8 cellular contexts compared by ENCODE assay signal in the genomic region with DNA sequence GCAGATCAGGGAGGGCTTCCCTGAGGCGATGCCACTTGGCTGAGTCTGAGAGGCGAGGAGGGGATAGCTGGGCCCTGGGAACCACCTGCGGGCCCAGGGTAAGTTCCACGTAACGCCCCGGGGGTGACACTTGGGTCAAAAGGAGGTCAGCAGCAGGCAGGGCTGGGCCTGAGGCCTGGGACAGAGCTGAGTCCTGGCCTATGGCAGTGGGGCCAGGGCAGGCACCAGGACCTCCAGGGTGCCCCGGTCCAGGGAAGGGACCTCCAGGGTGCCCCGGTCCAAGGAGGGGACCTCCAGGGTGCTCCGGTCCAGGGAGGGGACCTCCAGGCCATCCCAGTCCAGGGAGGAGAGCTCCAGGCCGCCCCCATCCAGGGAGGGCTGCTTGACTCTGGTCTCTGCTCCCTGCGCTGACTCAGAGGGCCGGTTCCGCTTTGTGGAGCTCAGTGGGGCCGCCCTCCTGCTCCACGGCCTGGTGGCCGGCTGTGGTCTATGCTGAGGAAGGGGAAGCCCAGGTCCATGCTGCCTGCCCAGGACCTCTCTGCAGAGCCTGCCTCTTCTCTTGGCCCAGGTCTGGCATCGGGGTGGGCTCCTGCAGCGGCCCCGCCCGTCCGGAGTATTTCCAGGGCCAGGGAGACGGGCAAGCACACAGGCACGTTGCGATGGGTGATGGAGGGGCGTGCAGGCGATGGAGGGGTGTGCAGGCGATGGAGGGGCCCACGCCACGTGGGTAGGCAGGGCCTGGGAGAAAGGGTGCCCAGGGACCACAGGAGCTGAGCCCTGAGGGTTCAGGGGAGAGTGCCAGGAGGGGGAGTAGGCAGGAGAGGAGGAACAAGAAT. TPM values are rescaled to one million over a fixed set of nuclear protein-coding genes. Genes with fewer than 3 reads are reported as not detected.
DNase-seq lines count a peak whose midpoint lies in the region; ATAC-seq and TF ChIP-seq lines count a peak whose summit lies in the region.

No MANE protein-coding gene starts in this region.

- H2AK5ac ChIP-seq in neuronal stem cell (ENCODE audit: low read depth, low read length) = peak overlapping the region; percentile 88

- H3K4me1 ChIP-seq in neuronal stem cell (ENCODE audit: control insufficient read depth in 2 of 2, insufficient read depth in 1 of 2, low read depth in 1 of 2, low read length in 2 of 2) = peaks cover 2 to 9% of the 10 kb centered on the region in 2 donors

- no peaks in the 10 kb centered on the region for H3K36me3 ChIP-seq in neuronal stem cell (replicated peaks in 1 of 2; ENCODE audit: control insufficient read depth in 2 of 2, insufficient read depth in 2 of 2, low read length in 2 of 2)

- peak overlapping the region; percentile 30 for H3K9ac ChIP-seq in neuronal stem cell (ENCODE audit: low read depth, low read length, poor library complexity)

- no peaks in the 10 kb centered on the region for H3K9me3 ChIP-seq in neuronal stem cell (replicated peaks in 1 of 2; ENCODE audit: control insufficient read depth in 2 of 2, insufficient read depth in 1 of 2, low read depth in 1 of 2, low read length in 2 of 2)

- ATAC-seq in GM21737 (IDR thresholded peaks at IDR 0.05; ENCODE audit: unreplicated experiment) = no peak
- ATAC-seq in GM21360 (IDR thresholded peaks at IDR 0.05; ENCODE audit: unreplicated experiment) = no peak

- H3K4me2 ChIP-seq in neuronal stem cell (ENCODE audit: insufficient read depth, low read length, poor library complexity, severe bottlenecking) = no peak overlapping the region

- DNase-seq in AG09309 (ENCODE audit: low read depth) (no peak), NOMO-1 treated with DMSO at 0.1 percent for 48 hours (lab: John Stamatoyannopoulos, UW; ENCODE audit: unreplicated experiment) (peak; percentile 86), epithelial cell of proximal tubule (ENCODE audit: low read depth) (no peak), neuronal stem cell (ENCODE audit: low spot score) (no peak), middle frontal gyrus (ENCODE audit: extremely low spot score, low spot score) (no peak)
- no peak for DNase-seq in activated CD4-positive, alpha-beta T cell treated with anti-CD3 and anti-CD28 coated beads, Interleukin-2, amount 50 U/mL, for 48 hours

- peak overlapping the region; percentile 90 for H2BK12ac ChIP-seq in neuronal stem cell (ENCODE audit: low read length)

- H3K23ac ChIP-seq in neuronal stem cell (ENCODE audit: low read depth, low read length, poor library complexity) = peak overlapping the region; percentile 34

- TF ChIP-seq CTCF in AG09309 (IDR thresholded peaks at IDR 0.05; ENCODE audit: control insufficient read depth, insufficient read depth, low read depth, low read length, missing control alignments) = no peak
- TF ChIP-seq CTCF in epithelial cell of proximal tubule (conservative IDR thresholded peaks at IDR 0.05; ENCODE audit: low read depth, low read length) = no peak

- peak overlapping the region; percentile 39 for H2BK5ac ChIP-seq in neuronal stem cell (ENCODE audit: low read length)

- H3K18ac ChIP-seq in neuronal stem cell (ENCODE audit: low read length) = peak overlapping the region; percentile 80

- no CpG with 5 or more reads among the region's 29 CpGs for WGBS in neuronal stem cell (ENCODE audit: extremely low coverage in 2 of 2, insufficient read length in 2 of 2, insufficient replicate concordance in 1 of 2), 2 donors

- peak overlapping the region; percentile 37 for H3K4me3 ChIP-seq in AG09309 (ENCODE audit: control insufficient read depth, low read depth, low read length)
- H3K4me3 ChIP-seq in epithelial cell of proximal tubule (ENCODE audit: low read depth, low read length) = peak overlapping the region; percentile 35
- no peak overlapping the region for H3K4me3 ChIP-seq in neuronal stem cell (ENCODE audit: low read length in 2 of 2)

- peaks cover 0 to 34% (median 14%) of the 10 kb centered on the region in 3 experiments for H3K27me3 ChIP-seq in neuronal stem cell (ENCODE audit: control insufficient read depth in 3 of 3, insufficient read depth in 3 of 3, low read depth in 1 of 3, low read length in 3 of 3)

- H3K79me1 ChIP-seq in neuronal stem cell (ENCODE audit: low read depth, low read length) = peaks cover 4% of the 10 kb centered on the region

- H2BK120ac ChIP-seq in neuronal stem cell (ENCODE audit: low read depth, low read length) = peak overlapping the region; percentile 72

- no peak overlapping the region for H3K27ac ChIP-seq in neuronal stem cell (replicated peaks; ENCODE audit: low read length)

- H4K91ac ChIP-seq in neuronal stem cell (ENCODE audit: low read depth, low read length, poor library complexity) = no peak overlapping the region

- no peak overlapping the region for H3K4ac ChIP-seq in neuronal stem cell (ENCODE audit: low read length)

- no peak overlapping the region for H4K8ac ChIP-seq in neuronal stem cell (ENCODE audit: low read depth, low read length)

- H2BK15ac ChIP-seq in neuronal stem cell (ENCODE audit: low read length) = peak overlapping the region; percentile 87

- H2AFZ ChIP-seq in neuronal stem cell (ENCODE audit: low read length) = peak overlapping the region; percentile 88

- H3K14ac ChIP-seq in neuronal stem cell (ENCODE audit: low read length) = peak overlapping the region; percentile 56

RNA-seq across cellular contexts. Expression of a gene that starts 19.5 kb away (rescaled TPM):
- total RNA-seq in epithelial cell of proximal tubule = 30.1 and 112 TPM in 2 replicates
- polyA plus RNA-seq in neuronal stem cell (2013, experiment 1 of 2) = 8.6 TPM
- polyA plus RNA-seq in neuronal stem cell (2013, experiment 2 of 2) = 8.5 TPM

Comparison
In these comparisons a context has a peak if more than half of its experiments do, and no peak if none do; other contexts are left out.
1. H3K4me3 ChIP-seq: peak in AG09309 (single experiment) and epithelial cell of proximal tubule (single experiment); none in neuronal stem cell (0 of 2).